21 cellular contexts compared by ENCODE assay signal in the genomic region with DNA sequence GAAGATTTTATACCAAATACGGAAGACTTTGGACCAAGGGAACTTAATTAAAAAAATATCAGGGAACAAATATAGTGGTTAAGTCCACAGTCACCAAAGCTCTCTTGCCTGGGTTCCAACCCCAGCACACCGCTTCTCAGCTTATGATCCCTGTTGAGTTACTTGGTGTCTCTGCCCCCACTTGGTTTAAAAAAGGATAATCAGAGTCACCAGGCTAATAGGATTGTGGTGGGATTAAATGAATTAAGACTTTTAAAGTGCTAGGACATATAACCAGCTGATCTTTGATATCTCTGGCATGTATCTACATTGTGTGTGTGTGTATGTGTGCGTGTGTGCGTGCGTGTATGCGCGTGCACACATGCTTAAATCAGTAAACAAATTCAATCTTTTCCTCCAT.
DNase-seq lines count a peak whose midpoint lies in the region; ATAC-seq and TF ChIP-seq lines count a peak whose summit lies in the region.
"Had no signal": no experiment of that assay in that cellular context is flagged by ENCODE, and none has a peak within 500 bp of the region (broad histone marks: within the 10 kb centered on the region; RNA-seq: fewer than 3 reads in every experiment).

No MANE protein-coding gene starts in this region.

- CTCF ChIA-PET in A673 (lab: Charles Lee), result no interaction called here

- H3K4me3 ChIP-seq in A673 (ENCODE audit: low read depth, low read length, poor library complexity, severe bottlenecking) (no peak overlapping the region), retinal pigment epithelial cell (ENCODE audit: low read length) (no peak overlapping the region)
- H3K4me3 ChIP-seq: BLaER1 treated with 17β-estradiol and CSF1 and Interleukin-3, amounts not matched to agents 10 nM and 100 nM had no signal

- TF ChIP-seq CTCF in A673 (conservative IDR thresholded peaks at IDR 0.05; ENCODE audit: low read depth, low read length) (no peak), retinal pigment epithelial cell (conservative IDR thresholded peaks at IDR 0.05; ENCODE audit: low read depth, low read length) (peak; percentile 4)

- no peaks in the 10 kb centered on the region for H3K36me3 ChIP-seq in A673 (ENCODE audit: insufficient read depth, low read length, poor library complexity, severe bottlenecking)
- H3K36me3 ChIP-seq: BE2C; BLaER1 treated with 17β-estradiol and CSF1 and Interleukin-3, amounts not matched to agents 10 nM and 100 nM had no signal

- POLR2A ChIA-PET in A673 (lab: Charles Lee; ENCODE audit: low non-redundant PET), result no interaction called here

- DNase-seq in A673 (ENCODE audit: low spot score) (peak; percentile 47), NCI-H524 (lab: John Stamatoyannopoulos, UW) (peak; percentile 31 to 83), NCI-H82 treated with DMSO at 0.1 percent for 48 hours (lab: John Stamatoyannopoulos, UW; ENCODE audit: unreplicated experiment) (peak; percentile 96), retinal pigment epithelial cell (ENCODE audit: low read depth) (peak; percentile 66), LoVo (ENCODE audit: low spot score) (no peak), NCI-H1436 (lab: John Stamatoyannopoulos, UW) (no peak)
- DNase-seq: ACHN; AML-193; BE2C; Calu3; CD4-positive, alpha-beta memory T cell; COR-L47; DMS 273 treated with DMSO at 0.1 percent for 48 hours; DMS53; DMS79 treated with DMSO at 0.1 percent for 48 hours; GF-D8; GOT3; HCEC 1CT had no signal

- H3K9me3 ChIP-seq in A673 (ENCODE audit: low read depth, low read length, poor library complexity, severe bottlenecking), result no peaks in the 10 kb centered on the region
- H3K9me3 ChIP-seq: BE2C had no signal

- H3K27ac ChIP-seq in A673 (ENCODE audit: low read depth, low read length, poor library complexity, severe bottlenecking), result no peak overlapping the region
- H3K27ac ChIP-seq: 22Rv1; BLaER1 treated with 17β-estradiol and CSF1 and Interleukin-3, amounts not matched to agents 10 nM and 100 nM had no signal

- ATAC-seq in HG03469 (IDR thresholded peaks at IDR 0.05; ENCODE audit: unreplicated experiment), result no peak

- intact Hi-C loops in A673 (cut with micrococcal nuclease; ENCODE audit: unreplicated experiment), result no loop called here

- no peaks in the 10 kb centered on the region for H3K27me3 ChIP-seq in A673 (replicated peaks; ENCODE audit: insufficient read depth, low read depth, low read length, poor library complexity)
- H3K27me3 ChIP-seq: BE2C; BLaER1 treated with 17β-estradiol and CSF1 and Interleukin-3, amounts not matched to agents 10 nM and 100 nM had no signal

- no TSS peak for BruUV-seq in A673 (replicated peaks; lab: Mats Ljungman, UMichigan)

- peaks cover 21% of the 10 kb centered on the region for H3K4me1 ChIP-seq in A673 (ENCODE audit: insufficient read depth, low read length, poor library complexity, severe bottlenecking)
- H3K4me1 ChIP-seq: BE2C had no signal

Comparison
In these comparisons a context has a peak if more than half of its experiments do, and no peak if none do; other contexts are left out.
1. DNase-seq: peak in A673 (single experiment), NCI-H524 (2 of 2), NCI-H82 treated with DMSO at 0.1 percent for 48 hours (single experiment) and retinal pigment epithelial cell (single experiment); none in LoVo (single experiment) and NCI-H1436 (single experiment).